Comparison of ENCODE assay signal across 29 cellular contexts in the genomic region with DNA sequence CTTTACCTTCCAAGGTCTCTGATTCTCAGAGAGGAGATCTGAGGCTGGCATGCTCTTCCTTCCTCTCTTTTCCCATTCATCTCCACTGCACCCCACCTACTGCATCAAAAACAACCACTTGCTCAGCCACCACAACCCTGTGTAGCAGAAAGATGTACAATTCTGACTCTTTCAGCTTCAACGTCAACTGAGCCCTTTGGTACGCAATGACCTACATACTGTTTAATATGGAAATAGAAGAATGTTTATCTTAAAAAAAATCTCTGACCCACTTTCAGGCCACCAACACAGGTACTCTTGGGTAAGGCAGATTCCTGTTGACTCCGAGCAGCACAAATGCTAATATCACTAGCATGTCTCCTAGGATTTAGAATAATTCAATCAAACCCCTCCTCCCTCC.
"Had no signal": no experiment of that assay in that cellular context is flagged by ENCODE, and none has a peak within 500 bp of the region (broad histone marks: within the 10 kb centered on the region; RNA-seq: fewer than 3 reads in every experiment).

No MANE protein-coding gene starts in this region.

- ATAC-seq: activated CD4-positive, alpha-beta T cell treated with anti-CD3 and anti-CD28 coated beads for 36 hours; activated T-cell treated with anti-CD3 and anti-CD28 coated beads, Interleukin-2, amount 50 U/mL, for 72 hours had no signal

- H3K4me3 ChIP-seq: esophagus squamous epithelium had no signal

- H3K27me3 ChIP-seq: brain microvascular endothelial cell, esophagus squamous epithelium had no signal

- H3K27me3 Mint-ChIP-seq: activated CD4-positive, alpha-beta memory T cell treated with anti-CD3 and anti-CD28 coated beads, Interleukin-2, amount 10 ng/mL, durations not matched to agents 7 days and 5 days; activated CD4-positive, alpha-beta T cell treated with anti-CD3 and anti-CD28 coated beads for 36 hours; activated CD4-positive, alpha-beta T cell treated with anti-CD3 and anti-CD28 coated beads, Interleukin-2, amount 10 ng/mL, durations not matched to agents 24 days and 14 days; activated T-cell treated with anti-CD3 and anti-CD28 coated beads, Interleukin-2, amount 50 U/mL, for 24 hours had no signal

- H3K36me3 Mint-ChIP-seq: activated naive CD8-positive, alpha-beta T cell had no signal

- H3K27ac ChIP-seq: brain microvascular endothelial cell, epithelial cell of prostate, esophagus squamous epithelium, WERI-Rb-1 had no signal

- H3K4me3 Mint-ChIP-seq: activated B cell treated with CpG ODN at 0.5 μM for 24 hours; activated CD4-positive, alpha-beta memory T cell treated with anti-CD3 and anti-CD28 coated beads, Interleukin-2, amount 10 ng/mL, durations not matched to agents 7 days and 5 days; activated CD4-positive, alpha-beta T cell treated with anti-CD3 and anti-CD28 coated beads for 36 hours; activated CD4-positive, alpha-beta T cell treated with anti-CD3 and anti-CD28 coated beads, Interleukin-2, amount 10 ng/mL, durations not matched to agents 24 days and 14 days; activated naive CD8-positive, alpha-beta T cell; activated T-cell treated with anti-CD3 and anti-CD28 coated beads, Interleukin-2, amount 50 U/mL, for 24 hours; activated T-cell treated with anti-CD3 and anti-CD28 coated beads, Interleukin-2, amount 50 U/mL, for 72 hours; T-helper 1 cell treated with Interleukin-12 subunit alpha and Interleukin-12 subunit beta and Interleukin-4 antibody, amounts not matched to agents 30 μg/mL and 1 μg/mL, for 36 hours; T-helper 2 cell treated with Interferon-gamma antibody and Interleukin-4, amounts not matched to agents 5 μg/mL and 100 μg/mL, for 36 hours had no signal

- DNase-seq: activated B cell treated with CpG ODN at 0.5 μM for 24 hours; activated CD4-positive, alpha-beta memory T cell treated with anti-CD3 and anti-CD28 coated beads, Interleukin-2, amount 10 ng/mL, durations not matched to agents 7 days and 5 days; activated CD4-positive, alpha-beta T cell treated with anti-CD3 and anti-CD28 coated beads for 36 hours; activated CD4-positive, alpha-beta T cell treated with anti-CD3 and anti-CD28 coated beads, Interleukin-2, amount 10 ng/mL, durations not matched to agents 24 days and 14 days; activated CD4-positive, CD25-positive, alpha-beta regulatory T cell treated with anti-CD3 and anti-CD28 coated beads, Interleukin-2, amount 50 U/mL, for 72 hours; activated CD8-positive, alpha-beta memory T cell treated with anti-CD3 and anti-CD28 coated beads, Interleukin-2, amount 50 U/mL, for 48 hours; activated effector memory CD4-positive, alpha-beta T cell treated with Interleukin-2 at 50 U/mL for 16 hours; activated gamma-delta T cell treated with Interleukin-2 at 50 U/mL for 16 hours; activated naive CD4-positive, alpha-beta T cell treated with anti-CD3 and anti-CD28 coated beads, Interleukin-2, amount 50 U/mL, for 16 hours; activated naive CD4-positive, alpha-beta T cell treated with Interleukin-2 at 50 U/mL for 16 hours; activated T-cell treated with anti-CD3 and anti-CD28 coated beads for 4 hours; activated T-cell treated with anti-CD3 and anti-CD28 coated beads, Interleukin-2, amount 50 U/mL, for 24 hours; activated T-cell treated with anti-CD3 and anti-CD28 coated beads, Interleukin-2, amount 50 U/mL, for 72 hours; amniotic stem cell; anterior cingulate cortex; brain microvascular endothelial cell; cortex of kidney; dermis blood vessel endothelial cell; effector CD4-positive, alpha-beta T cell; esophagus squamous epithelium; foreskin melanocyte; head of caudate nucleus; hippocampal formation; T1000; WERI-Rb-1 had no signal

- H3K27ac Mint-ChIP-seq: activated B cell treated with CpG ODN at 0.5 μM for 24 hours; activated CD4-positive, alpha-beta memory T cell treated with anti-CD3 and anti-CD28 coated beads, Interleukin-2, amount 10 ng/mL, durations not matched to agents 7 days and 5 days; activated CD4-positive, alpha-beta T cell treated with anti-CD3 and anti-CD28 coated beads for 36 hours; activated CD4-positive, alpha-beta T cell treated with anti-CD3 and anti-CD28 coated beads, Interleukin-2, amount 10 ng/mL, durations not matched to agents 24 days and 14 days; activated naive CD8-positive, alpha-beta T cell; activated T-cell treated with anti-CD3 and anti-CD28 coated beads, Interleukin-2, amount 50 U/mL, for 24 hours; activated T-cell treated with anti-CD3 and anti-CD28 coated beads, Interleukin-2, amount 50 U/mL, for 72 hours; T-helper 1 cell treated with Interleukin-12 subunit alpha and Interleukin-12 subunit beta and Interleukin-4 antibody, amounts not matched to agents 30 μg/mL and 1 μg/mL, for 36 hours; T-helper 2 cell treated with Interferon-gamma antibody and Interleukin-4, amounts not matched to agents 5 μg/mL and 100 μg/mL, for 36 hours had no signal

- H3K4me1 Mint-ChIP-seq: activated B cell treated with CpG ODN at 0.5 μM for 24 hours; activated CD4-positive, alpha-beta memory T cell treated with anti-CD3 and anti-CD28 coated beads, Interleukin-2, amount 10 ng/mL, durations not matched to agents 7 days and 5 days; activated CD4-positive, alpha-beta T cell treated with anti-CD3 and anti-CD28 coated beads, Interleukin-2, amount 10 ng/mL, durations not matched to agents 24 days and 14 days had no signal

- H3K9me3 Mint-ChIP-seq: activated B cell treated with CpG ODN at 0.5 μM for 24 hours; activated CD4-positive, alpha-beta memory T cell treated with anti-CD3 and anti-CD28 coated beads, Interleukin-2, amount 10 ng/mL, durations not matched to agents 7 days and 5 days; activated T-cell treated with anti-CD3 and anti-CD28 coated beads, Interleukin-2, amount 50 U/mL, for 24 hours; T-helper 1 cell treated with Interleukin-12 subunit alpha and Interleukin-12 subunit beta and Interleukin-4 antibody, amounts not matched to agents 30 μg/mL and 1 μg/mL, for 36 hours had no signal

- H3K9me3 ChIP-seq: esophagus squamous epithelium had no signal

- H3K36me3 ChIP-seq: brain microvascular endothelial cell, esophagus squamous epithelium, WERI-Rb-1 had no signal
